Comparison of ENCODE assay signal across 8 cellular contexts in genomic region chrX:73213734-73214133, GRCh38. TPM values are rescaled to one million over a fixed set of nuclear protein-coding genes. Genes with fewer than 3 reads are reported as not detected.
DNase-seq lines count a peak whose midpoint lies in the region; ATAC-seq and TF ChIP-seq lines count a peak whose summit lies in the region.

No MANE protein-coding gene starts in this region.

- H3K4me1 Mint-ChIP-seq in stimulated activated naive CD8-positive, alpha-beta T cell treated with anti-CD3 and anti-CD28 coated beads, Interleukin-15, Interleukin-2, amounts not matched to agents 100 ng/mL and 50 ng/mL, for 24 hours (ENCODE audit: low read depth) = peaks cover 17% of the 10 kb centered on the region
- peaks cover 25% of the 10 kb centered on the region for H3K4me1 Mint-ChIP-seq in nephron progenitor cell

- ATAC-seq in stimulated activated naive CD8-positive, alpha-beta T cell treated with anti-CD3 and anti-CD28 coated beads, Interleukin-15, Interleukin-2, amounts not matched to agents 100 U/mL and 50 U/mL, for 24 hours = no peak
- ATAC-seq in GM18861 (IDR thresholded peaks at IDR 0.05; ENCODE audit: unreplicated experiment) = no peak

- no peak for DNase-seq in stimulated activated naive CD8-positive, alpha-beta T cell treated with anti-CD3 and anti-CD28 coated beads, Interleukin-15, Interleukin-2, amounts not matched to agents 100 U/mL and 50 U/mL, for 24 hours
- DNase-seq in nephron progenitor cell (no peak), COLO829 (ENCODE audit: low spot score) (no peak), foreskin fibroblast (no peak), NCI-H146 treated with DMSO at 0.1 percent for 48 hours (lab: John Stamatoyannopoulos, UW; ENCODE audit: unreplicated experiment) (no peak)

- no peaks in the 10 kb centered on the region for H3K9me3 Mint-ChIP-seq in stimulated activated naive CD8-positive, alpha-beta T cell treated with anti-CD3 and anti-CD28 coated beads, Interleukin-15, Interleukin-2, amounts not matched to agents 100 ng/mL and 50 ng/mL, for 24 hours
- peaks cover 26% of the 10 kb centered on the region for H3K9me3 Mint-ChIP-seq in nephron progenitor cell

- H3K4me3 Mint-ChIP-seq in stimulated activated naive CD8-positive, alpha-beta T cell treated with anti-CD3 and anti-CD28 coated beads, Interleukin-15, Interleukin-2, amounts not matched to agents 100 ng/mL and 50 ng/mL, for 24 hours = peak overlapping the region; percentile 84
- peak overlapping the region; percentile 97 for H3K4me3 Mint-ChIP-seq in nephron progenitor cell

- H3K9me3 ChIP-seq in ectodermal cell (ENCODE audit: control insufficient read depth, low read length) = no peaks in the 10 kb centered on the region

- H3K36me3 ChIP-seq in ectodermal cell (ENCODE audit: control insufficient read depth, insufficient read depth, low read length) = no peaks in the 10 kb centered on the region

- no peaks in the 10 kb centered on the region for H3K4me1 ChIP-seq in ectodermal cell (ENCODE audit: control insufficient read depth, insufficient read depth, low read length)

- H3K4me3 ChIP-seq in ectodermal cell (ENCODE audit: insufficient read depth, low read depth, low read length) (peak overlapping the region; percentile 47), foreskin fibroblast (ENCODE audit: low read depth in 1 of 2, low read length in 2 of 2) (peak overlapping the region in 1 of 2 donors; percentile 42)

- H3K27ac Mint-ChIP-seq in stimulated activated naive CD8-positive, alpha-beta T cell treated with anti-CD3 and anti-CD28 coated beads, Interleukin-15, Interleukin-2, amounts not matched to agents 100 ng/mL and 50 ng/mL, for 24 hours = no peak overlapping the region
- H3K27ac Mint-ChIP-seq in nephron progenitor cell = no peak overlapping the region

- TF ChIP-seq CTCF in nephron progenitor cell (IDR thresholded peaks at IDR 0.05) (no peak), foreskin fibroblast (IDR thresholded peaks at IDR 0.05; ENCODE audit: low read depth, low read length) (no peak)

- no peak overlapping the region for H3K27ac ChIP-seq in ectodermal cell (ENCODE audit: insufficient read depth, low read depth, low read length, poor library complexity, severe bottlenecking)

- WGBS in ectodermal cell, 2 experiments = 8% methylated on average over 5 of the region's 5 CpGs

- H3K27me3 Mint-ChIP-seq in stimulated activated naive CD8-positive, alpha-beta T cell treated with anti-CD3 and anti-CD28 coated beads, Interleukin-15, Interleukin-2, amounts not matched to agents 100 ng/mL and 50 ng/mL, for 24 hours = peaks cover 5% of the 10 kb centered on the region
- H3K27me3 Mint-ChIP-seq in nephron progenitor cell (ENCODE audit: low read depth, poor library complexity) = no peaks in the 10 kb centered on the region

- H3K27me3 ChIP-seq in ectodermal cell (ENCODE audit: control insufficient read depth, insufficient read depth, low read length, poor library complexity, severe bottlenecking) = no peaks in the 10 kb centered on the region

- H3K36me3 Mint-ChIP-seq in stimulated activated naive CD8-positive, alpha-beta T cell treated with anti-CD3 and anti-CD28 coated beads, Interleukin-15, Interleukin-2, amounts not matched to agents 100 ng/mL and 50 ng/mL, for 24 hours (ENCODE audit: low read depth) = no peaks in the 10 kb centered on the region
- no peaks in the 10 kb centered on the region for H3K36me3 Mint-ChIP-seq in nephron progenitor cell (ENCODE audit: low read depth)

RNA-seq across cellular contexts. Expression of gene NAP1L2, which starts 0.9 kb away (rescaled TPM):
- polyA plus RNA-seq in ectodermal cell (2013, experiment 1 of 4) = 16.8 TPM
- 12.6 TPM for polyA plus RNA-seq in ectodermal cell (2013, experiment 2 of 4)
- 13.8 TPM for polyA plus RNA-seq in ectodermal cell (2013, experiment 3 of 4)
- polyA plus RNA-seq in ectodermal cell (2013, experiment 4 of 4) = 12.5 TPM
